12 cellular contexts compared by ENCODE assay signal in the genomic region with DNA sequence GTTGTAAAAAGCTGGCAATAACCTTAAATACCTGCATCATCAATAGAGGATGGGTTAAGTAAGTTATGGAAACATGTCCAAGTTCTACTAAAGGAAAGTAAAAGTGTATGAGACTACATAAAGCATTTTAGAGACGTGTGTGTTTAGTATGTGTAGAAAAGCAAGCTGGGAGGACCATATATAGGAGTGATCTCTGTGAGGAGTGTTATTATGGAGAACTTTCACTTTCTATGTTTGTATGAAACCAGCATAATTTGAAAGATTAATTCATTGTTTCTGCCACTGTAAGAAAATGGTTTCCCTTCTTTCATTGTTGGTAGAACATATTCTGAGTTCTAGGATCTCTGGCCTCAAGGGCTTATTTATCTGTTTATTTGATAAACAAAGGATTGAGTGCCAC. TPM values are rescaled to one million over a fixed set of nuclear protein-coding genes. Genes with fewer than 3 reads are reported as not detected.
DNase-seq lines count a peak whose midpoint lies in the region; ATAC-seq and TF ChIP-seq lines count a peak whose summit lies in the region.
"Had no signal": no experiment of that assay in that cellular context is flagged by ENCODE, and none has a peak within 500 bp of the region (broad histone marks: within the 10 kb centered on the region; RNA-seq: fewer than 3 reads in every experiment).

No MANE protein-coding gene starts in this region.

- TF ChIP-seq POLR2A in gastrocnemius medialis (IDR thresholded peaks at IDR 0.05) = no peak

- H3K27ac Mint-ChIP-seq in activated CD4-positive, alpha-beta T cell treated with anti-CD3 and anti-CD28 coated beads for 36 hours = no peak overlapping the region
- H3K27ac Mint-ChIP-seq: activated T-helper 2 cell treated with anti-CD3 and anti-CD28 coated beads, Interferon-gamma antibody, Interleukin-2, Interleukin-4, amounts not matched to agents 10 μg/mL and 5 μg/mL and 100 μg/mL, durations not matched to agents 14 hours and 24 hours and 36 hours had no signal

- no peak for DNase-seq in activated CD4-positive, alpha-beta T cell treated with anti-CD3 and anti-CD28 coated beads for 36 hours
- DNase-seq in activated CD4-positive, alpha-beta T cell treated with anti-CD3 and anti-CD28 coated beads, Interleukin-2, amount 50 U/mL, for 4 hours = no peak
- peak; percentile 22 for DNase-seq in MV-4-11 (lab: John Stamatoyannopoulos, UW)
- no peak for DNase-seq in gastrocnemius medialis
- no peak for DNase-seq in iPS-NIHi11 (ENCODE audit: low spot score)
- no peak for DNase-seq in NCI-H524 treated with DMSO at 0.1 percent for 48 hours (lab: John Stamatoyannopoulos, UW)
- DNase-seq: activated CD4-positive, alpha-beta T cell treated with anti-CD3 and anti-CD28 coated beads for 1 hour; NCI-H2029 had no signal

- no peaks in the 10 kb centered on the region for H3K9me3 Mint-ChIP-seq in activated CD4-positive, alpha-beta T cell treated with anti-CD3 and anti-CD28 coated beads for 36 hours (ENCODE audit: low read depth)
- H3K9me3 Mint-ChIP-seq: activated T-helper 2 cell treated with anti-CD3 and anti-CD28 coated beads, Interferon-gamma antibody, Interleukin-2, Interleukin-4, amounts not matched to agents 10 μg/mL and 5 μg/mL and 100 μg/mL, durations not matched to agents 14 hours and 24 hours and 36 hours had no signal

- H3K27ac ChIP-seq in gastrocnemius medialis = peak overlapping the region; percentile 17 to 69 (median 68)

- H3K4me3 ChIP-seq in gastrocnemius medialis = no peak overlapping the region
- H3K4me3 ChIP-seq: A549 had no signal

- ATAC-seq in activated CD4-positive, alpha-beta T cell treated with anti-CD3 and anti-CD28 coated beads for 36 hours = peak; percentile 42
- ATAC-seq in GM21619 (IDR thresholded peaks at IDR 0.05; ENCODE audit: unreplicated experiment) (peak; percentile 54), gastrocnemius medialis (no peak), HG02840 (IDR thresholded peaks at IDR 0.05; ENCODE audit: low FRiP score, unreplicated experiment) (no peak)
- ATAC-seq: A549 had no signal

- no peaks in the 10 kb centered on the region for H3K27me3 Mint-ChIP-seq in activated CD4-positive, alpha-beta T cell treated with anti-CD3 and anti-CD28 coated beads for 36 hours

- no peaks in the 10 kb centered on the region for H3K27me3 ChIP-seq in gastrocnemius medialis

- H3K4me1 Mint-ChIP-seq in activated CD4-positive, alpha-beta T cell treated with anti-CD3 and anti-CD28 coated beads for 36 hours = peaks cover 12% of the 10 kb centered on the region

- peaks cover 0 to 16% of the 10 kb centered on the region in 2 donors for H3K36me3 ChIP-seq in gastrocnemius medialis

- intact Hi-C loops in activated CD4-positive, alpha-beta T cell treated with anti-CD3 and anti-CD28 coated beads for 36 hours (cut with DNase I, micrococcal nuclease) = no loop called here
- intact Hi-C loops in gastrocnemius medialis (cut with DNase I; ENCODE audit: low total_unique reads) = no loop called here

- no peaks in the 10 kb centered on the region for H3K9me3 ChIP-seq in gastrocnemius medialis
- H3K9me3 ChIP-seq: A549 had no signal

- H3K36me3 Mint-ChIP-seq in activated CD4-positive, alpha-beta T cell treated with anti-CD3 and anti-CD28 coated beads for 36 hours (ENCODE audit: low read depth) = no peaks in the 10 kb centered on the region

- in situ Hi-C loops in gastrocnemius medialis (cut with MboI; ENCODE audit: low sequenced_read_pairs in 4 of 4) = no loop called here

- no peak overlapping the region for H3K4me3 Mint-ChIP-seq in activated CD4-positive, alpha-beta T cell treated with anti-CD3 and anti-CD28 coated beads for 36 hours

- POLR2A ChIA-PET in activated CD4-positive, alpha-beta T cell treated with anti-CD3 and anti-CD28 coated beads for 36 hours (lab: Charles Lee) = no interaction called here

- peaks cover 32 to 34% of the 10 kb centered on the region in 2 donors for H3K4me1 ChIP-seq in gastrocnemius medialis

- CTCF ChIA-PET in activated CD4-positive, alpha-beta T cell treated with anti-CD3 and anti-CD28 coated beads for 36 hours (lab: Charles Lee) = no interaction called here

- TF ChIP-seq CTCF in gastrocnemius medialis (IDR thresholded peaks at IDR 0.05 in 4 of 5, conservative IDR thresholded peaks at IDR 0.05 in 1 of 5) = no peak

RNA-seq across cellular contexts. Expression of gene PDLIM1, which starts 19.2 kb away (rescaled TPM):
- under 1 TPM; 0.34 to 0.53 TPM for total RNA-seq in activated CD4-positive, alpha-beta T cell treated with anti-CD3 and anti-CD28 coated beads for 36 hours
- total RNA-seq in gastrocnemius medialis = 100 to 1,000 TPM; 157 to 572 (median 272) TPM

Comparison
In these comparisons a context has a peak if more than half of its experiments do, and no peak if none do; other contexts are left out.
1. ATAC-seq: peak in activated CD4-positive, alpha-beta T cell treated with anti-CD3 and anti-CD28 coated beads for 36 hours (single experiment) and GM21619 (single experiment); none in gastrocnemius medialis (0 of 2) and HG02840 (single experiment).
2. RNA of gene PDLIM1, which starts 19.2 kb away (total RNA-seq): 157 to 572 TPM in gastrocnemius medialis; 0.34 to 0.53 TPM in activated CD4-positive, alpha-beta T cell treated with anti-CD3 and anti-CD28 coated beads for 36 hours; every median in the first group is over 100 times any median in the second.